1 cellular context compared by ENCODE assay signal in genomic region chr3:197216914-197217313, GRCh38.
A peak's percentile ranks its signal among the peaks of the same experiment; 100 is the strongest.
TF ChIP-seq lines count a peak whose summit lies in the region.

No MANE protein-coding gene starts in this region.

TF ChIP-seq in SK-N-SH, 30 proteins besides CTCF, POLR2A, EP300 and RAD21 (continued from another document):
- TF ChIP-seq, protein P1, sequence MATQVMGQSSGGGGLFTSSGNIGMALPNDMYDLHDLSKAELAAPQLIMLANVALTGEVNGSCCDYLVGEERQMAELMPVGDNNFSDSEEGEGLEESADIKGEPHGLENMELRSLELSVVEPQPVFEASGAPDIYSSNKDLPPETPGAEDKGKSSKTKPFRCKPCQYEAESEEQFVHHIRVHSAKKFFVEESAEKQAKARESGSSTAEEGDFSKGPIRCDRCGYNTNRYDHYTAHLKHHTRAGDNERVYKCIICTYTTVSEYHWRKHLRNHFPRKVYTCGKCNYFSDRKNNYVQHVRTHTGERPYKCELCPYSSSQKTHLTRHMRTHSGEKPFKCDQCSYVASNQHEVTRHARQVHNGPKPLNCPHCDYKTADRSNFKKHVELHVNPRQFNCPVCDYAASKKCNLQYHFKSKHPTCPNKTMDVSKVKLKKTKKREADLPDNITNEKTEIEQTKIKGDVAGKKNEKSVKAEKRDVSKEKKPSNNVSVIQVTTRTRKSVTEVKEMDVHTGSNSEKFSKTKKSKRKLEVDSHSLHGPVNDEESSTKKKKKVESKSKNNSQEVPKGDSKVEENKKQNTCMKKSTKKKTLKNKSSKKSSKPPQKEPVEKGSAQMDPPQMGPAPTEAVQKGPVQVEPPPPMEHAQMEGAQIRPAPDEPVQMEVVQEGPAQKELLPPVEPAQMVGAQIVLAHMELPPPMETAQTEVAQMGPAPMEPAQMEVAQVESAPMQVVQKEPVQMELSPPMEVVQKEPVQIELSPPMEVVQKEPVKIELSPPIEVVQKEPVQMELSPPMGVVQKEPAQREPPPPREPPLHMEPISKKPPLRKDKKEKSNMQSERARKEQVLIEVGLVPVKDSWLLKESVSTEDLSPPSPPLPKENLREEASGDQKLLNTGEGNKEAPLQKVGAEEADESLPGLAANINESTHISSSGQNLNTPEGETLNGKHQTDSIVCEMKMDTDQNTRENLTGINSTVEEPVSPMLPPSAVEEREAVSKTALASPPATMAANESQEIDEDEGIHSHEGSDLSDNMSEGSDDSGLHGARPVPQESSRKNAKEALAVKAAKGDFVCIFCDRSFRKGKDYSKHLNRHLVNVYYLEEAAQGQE (IDR thresholded peaks at IDR 0.05; ENCODE audit: low read depth, low read length) = no peak
- peak; percentile 75 for TF ChIP-seq TCF12 (IDR thresholded peaks at IDR 0.05)
- TF ChIP-seq ZBTB33 (IDR thresholded peaks at IDR 0.05; ENCODE audit: borderline replicate concordance, low read depth) = no peak
- TF ChIP-seq POLR2AphosphoS5 (IDR thresholded peaks at IDR 0.05; ENCODE audit: low read depth, low read length) = no peak
- peak; percentile 66 for TF ChIP-seq JUND (IDR thresholded peaks at IDR 0.05)
- no peak for TF ChIP-seq MXI1 (IDR thresholded peaks at IDR 0.05; ENCODE audit: low read depth, low read length)
- TF ChIP-seq FOXJ3 (CRISPR knock-in tag; IDR thresholded peaks at IDR 0.05) = no peak
- peak; percentile 72 for TF ChIP-seq NFIC (IDR thresholded peaks at IDR 0.05; ENCODE audit: borderline replicate concordance)
- TF ChIP-seq CHD2 (IDR thresholded peaks at IDR 0.05; ENCODE audit: low read length, partially characterized antibody) = no peak
- TF ChIP-seq, protein P2, sequence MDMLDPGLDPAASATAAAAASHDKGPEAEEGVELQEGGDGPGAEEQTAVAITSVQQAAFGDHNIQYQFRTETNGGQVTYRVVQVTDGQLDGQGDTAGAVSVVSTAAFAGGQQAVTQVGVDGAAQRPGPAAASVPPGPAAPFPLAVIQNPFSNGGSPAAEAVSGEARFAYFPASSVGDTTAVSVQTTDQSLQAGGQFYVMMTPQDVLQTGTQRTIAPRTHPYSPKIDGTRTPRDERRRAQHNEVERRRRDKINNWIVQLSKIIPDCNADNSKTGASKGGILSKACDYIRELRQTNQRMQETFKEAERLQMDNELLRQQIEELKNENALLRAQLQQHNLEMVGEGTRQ (IDR thresholded peaks at IDR 0.05; ENCODE audit: borderline replicate concordance, low read depth, low read length) = no peak
- no peak for TF ChIP-seq MAX (IDR thresholded peaks at IDR 0.05; ENCODE audit: low read depth)
- no peak for TF ChIP-seq MEF2A (IDR thresholded peaks at IDR 0.05; ENCODE audit: borderline replicate concordance, low read depth)
- peak; percentile 59 for TF ChIP-seq FOSL2 (IDR thresholded peaks at IDR 0.05; ENCODE audit: borderline replicate concordance, low read depth)
- TF ChIP-seq RXRA (IDR thresholded peaks at IDR 0.05; ENCODE audit: borderline replicate concordance, low read depth) = no peak
- TF ChIP-seq PBX3 (IDR thresholded peaks at IDR 0.05) = peak; percentile 83
- TF ChIP-seq TEAD4 (IDR thresholded peaks at IDR 0.05; ENCODE audit: borderline replicate concordance, insufficient read depth) = no peak
- TF ChIP-seq RCOR1 (IDR thresholded peaks at IDR 0.05; ENCODE audit: low read length) = no peak
